27 cellular contexts compared by ENCODE assay signal in the genomic region with DNA sequence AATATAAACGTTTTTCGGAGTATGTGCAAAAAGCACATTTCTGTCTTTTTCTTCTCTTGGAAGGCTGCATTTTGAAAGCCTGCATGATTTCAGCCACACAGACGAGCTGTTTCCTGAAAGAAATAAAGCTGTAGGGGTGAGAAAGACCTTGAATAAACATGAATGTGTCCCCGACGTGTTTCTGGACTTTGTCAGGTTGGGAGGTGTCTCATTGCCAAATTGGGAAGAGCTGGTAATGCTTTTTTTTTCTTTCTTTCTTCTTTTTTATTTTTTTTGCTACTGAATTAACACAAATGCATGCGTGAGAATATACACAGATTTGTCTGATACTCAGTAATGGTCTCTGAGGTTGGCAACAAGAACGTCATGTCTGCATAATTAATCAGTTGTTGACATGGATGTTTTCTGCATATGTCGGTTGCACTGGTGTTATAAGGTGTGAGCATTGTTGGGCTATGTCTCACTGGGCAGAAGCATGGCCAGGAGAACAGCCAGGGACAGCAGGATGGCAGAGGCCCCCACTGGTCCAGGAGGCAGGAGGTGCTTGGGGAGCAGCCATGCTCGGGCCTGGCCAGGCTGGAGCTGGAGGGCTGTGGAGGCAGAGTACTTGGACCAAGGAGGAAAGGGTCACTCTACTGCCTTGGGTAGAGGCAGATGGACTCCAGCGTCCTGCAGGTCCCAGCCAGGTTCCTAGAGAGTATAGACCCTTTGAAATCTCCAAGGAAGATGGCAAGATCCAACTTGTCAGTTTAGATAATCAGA. TPM values are rescaled to one million over a fixed set of nuclear protein-coding genes. Genes with fewer than 3 reads are reported as not detected.
A peak's percentile ranks its signal among the peaks of the same experiment; 100 is the strongest.
DNase-seq lines count a peak whose midpoint lies in the region; ATAC-seq and TF ChIP-seq lines count a peak whose summit lies in the region.
"Had no signal": no experiment of that assay in that cellular context is flagged by ENCODE, and none has a peak within 500 bp of the region (broad histone marks: within the 10 kb centered on the region; RNA-seq: fewer than 3 reads in every experiment).

No MANE protein-coding gene starts in this region.

- peak overlapping the region; percentile 60 for H3K18ac ChIP-seq in trophoblast cell (ENCODE audit: low read length)

- H2BK12ac ChIP-seq in trophoblast cell (ENCODE audit: low read length), result peak overlapping the region; percentile 98

- WGBS in hepatocyte (ENCODE audit: low lambda C conversion rate, missing lambda C conversion rate), result 56% methylated on average over 10 of the region's 10 CpGs
- WGBS in trophoblast cell (ENCODE audit: extremely low coverage, insufficient coverage, insufficient read length), result no CpG with 5 or more reads among the region's 10 CpGs
- 19 to 22% methylated on average over 10 of the region's 10 CpGs for whole genome bisulfite sequencing in aorta, 2 donors

- H2BK5ac ChIP-seq in trophoblast cell (ENCODE audit: low read depth, low read length, poor library complexity), result peak overlapping the region; percentile 92

- H3K9me3 ChIP-seq in right atrium auricular region (no peaks in the 10 kb centered on the region), hepatocyte (ENCODE audit: low read depth) (no peaks in the 10 kb centered on the region), trophoblast cell (ENCODE audit: insufficient read depth, low read depth, low read length) (no peaks in the 10 kb centered on the region), aorta (ENCODE audit: control insufficient read depth, low read length) (no peaks in the 10 kb centered on the region)
- H3K9me3 ChIP-seq: A549 had no signal

- H3K9me2 ChIP-seq in hepatocyte (replicated peaks; ENCODE audit: insufficient read depth), result no peaks in the 10 kb centered on the region

- H3K36me3 ChIP-seq in right atrium auricular region, result no peaks in the 10 kb centered on the region
- no peaks in the 10 kb centered on the region for H3K36me3 ChIP-seq in hepatocyte (replicated peaks; ENCODE audit: insufficient read depth, low read depth)
- no peaks in the 10 kb centered on the region for H3K36me3 ChIP-seq in trophoblast cell (ENCODE audit: control insufficient read depth in 1 of 2, insufficient read depth in 2 of 2, low read length in 2 of 2)
- peaks cover 0 to 2% of the 10 kb centered on the region in 2 donors for H3K36me3 ChIP-seq in aorta (ENCODE audit: control insufficient read depth in 1 of 2, insufficient read depth in 2 of 2, low read length in 1 of 2)
- H3K36me3 ChIP-seq: WERI-Rb-1 had no signal

- ATAC-seq in aorta (ENCODE audit: low FRiP score) (no peak), HG02623 (IDR thresholded peaks at IDR 0.05; ENCODE audit: unreplicated experiment) (no peak)
- ATAC-seq: activated CD8-positive, alpha-beta memory T cell treated with anti-CD3 and anti-CD28 coated beads, Interleukin-2, amount 10 ng/mL, durations not matched to agents 7 days and 5 days; esophagus mucosa; GM12878; left colon had no signal

- peak overlapping the region; percentile 65 for H2AK5ac ChIP-seq in trophoblast cell (ENCODE audit: low read length)

- H3K4me3 ChIP-seq in right atrium auricular region, result no peak overlapping the region
- H3K4me3 ChIP-seq in hepatocyte, result no peak overlapping the region
- no peak overlapping the region for H3K4me3 ChIP-seq in trophoblast cell (ENCODE audit: low read depth, low read length)
- no peak overlapping the region for H3K4me3 ChIP-seq in aorta (ENCODE audit: low read length in 2 of 2)
- H3K4me3 ChIP-seq: A549, GM12878 had no signal

- DNase-seq in right atrium auricular region (ENCODE audit: low spot score) (no peak), cardiac septum (ENCODE audit: low spot score) (no peak), hepatocyte (ENCODE audit: low spot score) (peak; percentile 11), trophoblast cell (no peak), aorta (no peak), SW480 (ENCODE audit: low spot score) (no peak)
- no peak for DNase-seq in stimulated activated CD4-positive, alpha-beta T cell treated with anti-CD3 and anti-CD28 coated beads, Interleukin-1b, Interleukin-23, amount 100 ng/mL, for 48 hours
- DNase-seq: activated CD4-positive, alpha-beta T cell treated with anti-CD3 and anti-CD28 coated beads, Interleukin-2, amount 10 ng/mL, durations not matched to agents 7 days and 5 days; activated CD8-positive, alpha-beta memory T cell treated with anti-CD3 and anti-CD28 coated beads, Interleukin-2, amount 10 ng/mL, durations not matched to agents 7 days and 5 days; activated naive CD4-positive, alpha-beta T cell; activated T-cell treated with anti-CD3 and anti-CD28 coated beads, Interleukin-2, amount 50 U/mL, for 48 hours; CD4-positive, alpha-beta memory T cell; foreskin melanocyte; left colon; MM.1S; NCI-H1417; NCI-H446 treated with DMSO at 0.1 percent for 48 hours; retina; stimulated activated CD4-positive, alpha-beta T cell treated with anti-CD3 and anti-CD28 coated beads, Interleukin-4, amount 100 ng/mL, for 1 hour; T-helper 9 cell; WERI-Rb-1 had no signal

- H3K27me3 ChIP-seq in right atrium auricular region (no peaks in the 10 kb centered on the region), hepatocyte (no peaks in the 10 kb centered on the region), trophoblast cell (ENCODE audit: insufficient read depth, low read length) (no peaks in the 10 kb centered on the region), aorta (ENCODE audit: control insufficient read depth in 1 of 2, insufficient read depth in 2 of 2, low read length in 1 of 2) (no peaks in the 10 kb centered on the region)

- H3K4me2 ChIP-seq in hepatocyte (peak overlapping the region; percentile 3), trophoblast cell (ENCODE audit: low read length) (no peak overlapping the region)
- H3K4me2 ChIP-seq: KMS-11 had no signal

- no peak overlapping the region for H3K9ac ChIP-seq in trophoblast cell (ENCODE audit: low read length)
- H3K9ac ChIP-seq: KMS-11 had no signal

- H2AFZ ChIP-seq in hepatocyte (no peak overlapping the region), trophoblast cell (ENCODE audit: insufficient read depth, low read length, poor library complexity) (peak overlapping the region; percentile 23)

- peak overlapping the region; percentile 96 for H3K14ac ChIP-seq in trophoblast cell (ENCODE audit: low read length)

- peaks cover 12% of the 10 kb centered on the region for H3K79me1 ChIP-seq in trophoblast cell (ENCODE audit: low read length)

- H3K4me1 ChIP-seq in right atrium auricular region (peaks cover 3 to 52% of the 10 kb centered on the region in 2 donors), hepatocyte (ENCODE audit: insufficient read depth) (peaks cover 16% of the 10 kb centered on the region), trophoblast cell (ENCODE audit: control insufficient read depth in 1 of 2, insufficient read depth in 2 of 2, low read length in 2 of 2) (peaks cover 12 to 19% of the 10 kb centered on the region in 2 experiments), aorta (ENCODE audit: control insufficient read depth in 1 of 2, insufficient read depth in 2 of 2, low read length in 2 of 2) (peaks cover 6 to 11% of the 10 kb centered on the region in 2 donors)

- no peak overlapping the region for H3K23ac ChIP-seq in trophoblast cell (ENCODE audit: low read length)

- H4K20me1 ChIP-seq in hepatocyte (ENCODE audit: insufficient read depth, poor library complexity, severe bottlenecking), result no peaks in the 10 kb centered on the region

- intact Hi-C loops in cardiac septum (cut with DNase I) (no loop called here), aorta (cut with DNase I) (loop anchor here in 1 of 2 donors (5.0 kb wide), 1 partner anchor 41 kb away; a partner anchor contains a TSS)

- TF ChIP-seq CTCF in right atrium auricular region (IDR thresholded peaks at IDR 0.05) (no peak), hepatocyte (IDR thresholded peaks at IDR 0.05; ENCODE audit: poor library complexity) (no peak)

- peak overlapping the region; percentile 16 for H4K12ac ChIP-seq in trophoblast cell (ENCODE audit: low read depth, low read length)

- peak overlapping the region; percentile 62 for H4K8ac ChIP-seq in trophoblast cell (ENCODE audit: low read depth, low read length)

- H3K27ac ChIP-seq in right atrium auricular region (peak overlapping the region; percentile 25 to 53), hepatocyte (no peak overlapping the region), trophoblast cell (ENCODE audit: low read depth, low read length) (peak overlapping the region; percentile 69), aorta (ENCODE audit: low read depth in 1 of 2, low read length in 2 of 2) (peak overlapping the region; percentile 69 to 99)
- H3K27ac ChIP-seq: A549, KMS-11, WERI-Rb-1 had no signal

- H2BK120ac ChIP-seq in trophoblast cell (ENCODE audit: insufficient read depth, low read length, poor library complexity), result peak overlapping the region; percentile 98

- H4K91ac ChIP-seq in trophoblast cell (ENCODE audit: low read depth, low read length), result peak overlapping the region; percentile 94

- H3K79me2 ChIP-seq in hepatocyte (no peaks in the 10 kb centered on the region), trophoblast cell (ENCODE audit: control insufficient read depth, insufficient read depth, low read length, poor library complexity) (no peaks in the 10 kb centered on the region)

- peak overlapping the region; percentile 65 for H3K4ac ChIP-seq in trophoblast cell (ENCODE audit: low read depth, low read length)

RNA-seq across cellular contexts. Expression of a gene that starts 39.1 kb away (rescaled TPM):
- total RNA-seq in right atrium auricular region (10 to 100 TPM; 12.2 to 21.2 TPM), cardiac septum (9.8 TPM), hepatocyte (5.0 and 6.2 TPM in 2 replicates), aorta (10 to 100 TPM; 54.8 to 74.5 TPM)
- polyA plus RNA-seq in hepatocyte (5.2 TPM in 2 replicates), aorta (10 to 100 TPM in 1 of 2 donors, 1 to 10 TPM in 1; 4.6 to 18.3 TPM)
- polyA plus RNA-seq in trophoblast cell (2013), result 0.67 and 0.96 TPM in 2 replicates
- total RNA-seq: activated CD4-positive, alpha-beta T cell treated with anti-CD3 and anti-CD28 coated beads, Interleukin-2, amount 10 ng/mL, durations not matched to agents 7 days and 5 days; activated CD8-positive, alpha-beta memory T cell treated with anti-CD3 and anti-CD28 coated beads, Interleukin-2, amount 10 ng/mL, durations not matched to agents 7 days and 5 days; CD4-positive, alpha-beta memory T cell; osteocyte had no signal
- polyA plus RNA-seq: CD4-positive, alpha-beta memory T cell had no signal
